In genomic region chr11:111879637-111879960, GRCh38 we compare ENCODE assay signal across 1 cellular context.
TF ChIP-seq lines count a peak whose summit lies in the region.

No MANE protein-coding gene starts in this region.

TF ChIP-seq in H1, 55 proteins besides CTCF, POLR2A, EP300 and RAD21:
- TF ChIP-seq SAP30 (IDR thresholded peaks at IDR 0.05; ENCODE audit: insufficient read depth, insufficient replicate concordance, low read length) (peak; percentile 6), HDAC6 (IDR thresholded peaks at IDR 0.05; ENCODE audit: low read depth, low read length) (no peak)
